9 cellular contexts compared by ENCODE assay signal in the genomic region with DNA sequence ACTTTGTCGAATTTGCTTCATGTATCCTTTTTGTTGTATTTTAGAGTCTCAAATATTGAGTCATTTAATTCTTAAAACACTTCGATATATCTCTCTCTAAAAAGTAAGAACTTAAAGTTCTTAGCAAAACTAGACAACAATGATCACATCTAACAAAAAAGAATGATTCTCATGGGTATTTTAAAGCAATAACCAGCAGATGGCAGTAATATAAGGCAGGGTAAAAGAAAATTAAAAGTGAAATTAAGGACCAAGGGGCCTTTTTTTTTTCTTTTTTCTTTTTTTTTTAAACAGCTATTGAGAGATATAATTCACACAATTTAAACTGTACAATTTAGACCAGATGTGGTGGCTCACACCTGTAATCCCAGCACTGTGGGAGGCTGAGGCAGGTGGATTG. TPM values are rescaled to one million over a fixed set of nuclear protein-coding genes. Genes with fewer than 3 reads are reported as not detected.
A peak's percentile ranks its signal among the peaks of the same experiment; 100 is the strongest.
DNase-seq lines count a peak whose midpoint lies in the region; ATAC-seq, FAIRE-seq and TF ChIP-seq lines count a peak whose summit lies in the region.
"Had no signal": no experiment of that assay in that cellular context is flagged by ENCODE, and none has a peak within 500 bp of the region (broad histone marks: within the 10 kb centered on the region; RNA-seq: fewer than 3 reads in every experiment).

No MANE protein-coding gene starts in this region.

- no peaks in the 10 kb centered on the region for H3K9me3 ChIP-seq in left ventricle myocardium inferior (replicated peaks)
- no peaks in the 10 kb centered on the region for H3K9me3 ChIP-seq in OCI-LY1 (ENCODE audit: low read length)
- H3K9me3 ChIP-seq in endothelial cell of umbilical vein (replicated peaks; ENCODE audit: control insufficient read depth, insufficient read depth, low read length) = no peaks in the 10 kb centered on the region

- no peak overlapping the region for H3K4me2 ChIP-seq in OCI-LY1 (ENCODE audit: low read length)
- no peak overlapping the region for H3K4me2 ChIP-seq in endothelial cell of umbilical vein (ENCODE audit: insufficient read depth, low read length)

- H3K9ac ChIP-seq in OCI-LY1 (ENCODE audit: low read length) (no peak overlapping the region), endothelial cell of umbilical vein (replicated peaks; ENCODE audit: extremely low read depth, insufficient read depth, low read length) (no peak overlapping the region)

- H3K27me3 ChIP-seq in left ventricle myocardium inferior (ENCODE audit: low read depth) (no peaks in the 10 kb centered on the region), OCI-LY1 (ENCODE audit: insufficient read depth, low read length) (no peaks in the 10 kb centered on the region), endothelial cell of umbilical vein (ENCODE audit: control insufficient read depth in 2 of 2, insufficient read depth in 2 of 2, low read length in 2 of 2) (no peaks in the 10 kb centered on the region)

- peak; percentile 40 for TF ChIP-seq CTCF in left ventricle myocardium inferior (IDR thresholded peaks at IDR 0.05; ENCODE audit: borderline replicate concordance)
- peak; percentile 57 for TF ChIP-seq CTCF in OCI-LY1 (IDR thresholded peaks at IDR 0.05; ENCODE audit: low read length)
- peak; percentile 12 to 18 for TF ChIP-seq CTCF in endothelial cell of umbilical vein (IDR thresholded peaks at IDR 0.05; ENCODE audit: extremely low read depth in 1 of 2, insufficient read depth in 1 of 2, low read depth in 1 of 2, low read length in 2 of 2)

- H3K79me2 ChIP-seq in OCI-LY1 (ENCODE audit: insufficient read depth, low read length) (no peaks in the 10 kb centered on the region), endothelial cell of umbilical vein (ENCODE audit: control insufficient read depth, insufficient read depth, low read length) (no peaks in the 10 kb centered on the region)

- dilution Hi-C loops in endothelial cell of umbilical vein (cut with MboI; ENCODE audit: extremely low pct_ligation_motif_present, low sequenced_read_pairs) = no loop called here

- intact Hi-C loops in left ventricle myocardium inferior (cut with micrococcal nuclease) = loop anchor here (5.0 kb wide), 1 partner anchor 126 kb away; no protein-coding TSS in a partner anchor
- intact Hi-C loops in Right ventricle myocardium superior (cut with DNase I) = loop anchor here (5.0 kb wide), 1 partner anchor 126 kb away; no protein-coding TSS in a partner anchor
- intact Hi-C loops in endothelial cell of umbilical vein (cut with micrococcal nuclease) = loop anchor here (1.0 kb wide), 2 partner anchors 159 to 603 kb away; no protein-coding TSS in a partner anchor

- H3K9me1 ChIP-seq in endothelial cell of umbilical vein (replicated peaks; ENCODE audit: control insufficient read depth, extremely low read depth, insufficient read depth, low read length) = no peaks in the 10 kb centered on the region

- H3K27ac ChIP-seq in left ventricle myocardium inferior (replicated peaks) = no peak overlapping the region
- peak overlapping the region; percentile 6 for H3K27ac ChIP-seq in OCI-LY1 (ENCODE audit: low read depth, low read length, poor library complexity, severe bottlenecking)
- no peak overlapping the region for H3K27ac ChIP-seq in endothelial cell of umbilical vein (ENCODE audit: insufficient read depth, low read depth, low read length)

- H3K36me3 ChIP-seq in left ventricle myocardium inferior (no peaks in the 10 kb centered on the region), OCI-LY1 (ENCODE audit: insufficient read depth, low read length) (peaks cover 62% of the 10 kb centered on the region), endothelial cell of umbilical vein (ENCODE audit: control insufficient read depth in 2 of 2, extremely low read depth in 1 of 2, insufficient read depth in 2 of 2, low read length in 2 of 2) (no peaks in the 10 kb centered on the region)

- POLR2A ChIA-PET in endothelial cell of umbilical vein (lab: Charles Lee) = no interaction called here

- no peak for TF ChIP-seq POLR2A in endothelial cell of umbilical vein (IDR thresholded peaks at IDR 0.05; ENCODE audit: low read depth, low read length)

- H4K20me1 ChIP-seq in OCI-LY1 (ENCODE audit: insufficient read depth, low read length) (no peaks in the 10 kb centered on the region), endothelial cell of umbilical vein (replicated peaks; ENCODE audit: control insufficient read depth, extremely low read depth, insufficient read depth, low read length) (no peaks in the 10 kb centered on the region)

- H3K9me2 ChIP-seq in OCI-LY1 (ENCODE audit: low read depth, low read length) = no peaks in the 10 kb centered on the region

- BruUV-seq in endothelial cell of umbilical vein (replicated peaks; lab: Mats Ljungman, UMichigan) = no TSS peak

- DNase-seq in left ventricle myocardium inferior = no peak
- DNase-seq in Right ventricle myocardium superior = no peak
- DNase-seq in endothelial cell of umbilical vein (ENCODE audit: low read depth, low spot score) = peak; percentile 23
- DNase-seq in frontal cortex (ENCODE audit: low spot score in 2 of 2) = no peak
- DNase-seq in NCI-H1048 (lab: John Stamatoyannopoulos, UW) = no peak
- no peak for DNase-seq in NCI-H2081 treated with DMSO at 0.1 percent for 48 hours (lab: John Stamatoyannopoulos, UW)
- DNase-seq: NCI-H524 treated with DMSO at 0.1 percent for 48 hours had no signal

- H2AFZ ChIP-seq in OCI-LY1 (ENCODE audit: low read length) (no peak overlapping the region), endothelial cell of umbilical vein (ENCODE audit: low read depth, low read length) (no peak overlapping the region)

- no peak overlapping the region for H3K4me3 ChIP-seq in left ventricle myocardium inferior
- no peak overlapping the region for H3K4me3 ChIP-seq in OCI-LY1 (ENCODE audit: low read depth, low read length, poor library complexity, severe bottlenecking)
- H3K4me3 ChIP-seq in endothelial cell of umbilical vein (replicated peaks in 1 of 3; ENCODE audit: insufficient read depth in 1 of 3, low read depth in 1 of 3, low read length in 3 of 3) = no peak overlapping the region

- H3K4me1 ChIP-seq in left ventricle myocardium inferior (no peaks in the 10 kb centered on the region), OCI-LY1 (ENCODE audit: insufficient read depth, low read length, severe bottlenecking) (no peaks in the 10 kb centered on the region), endothelial cell of umbilical vein (ENCODE audit: control insufficient read depth, extremely low read depth, insufficient read depth, low read length) (no peaks in the 10 kb centered on the region)

- no peaks in the 10 kb centered on the region for H3F3A ChIP-seq in OCI-LY1 (ENCODE audit: insufficient read depth, low read length)

- no peak for FAIRE-seq in endothelial cell of umbilical vein (lab: Jason Lieb, UNC)
- FAIRE-seq in frontal cortex (lab: Jason Lieb, UNC) = no peak

- no peak for ATAC-seq in Right ventricle myocardium superior (ENCODE audit: poor library complexity)
- no peak for ATAC-seq in GM18861 (IDR thresholded peaks at IDR 0.05; ENCODE audit: unreplicated experiment)

- CTCF ChIA-PET in endothelial cell of umbilical vein (lab: Charles Lee) = interaction anchor here (0.7 to 1.6 kb wide), 12 partner anchors 9 to 488 kb away, joined by 3 to 13 read pairs (median 4); no protein-coding TSS in a partner anchor

TF ChIP-seq in endothelial cell of umbilical vein, 7 proteins besides CTCF, POLR2A, EP300 and RAD21:
- TF ChIP-seq POLR2AphosphoS5 (IDR thresholded peaks at IDR 0.05; ENCODE audit: insufficient read depth, low read depth, low read length) (no peak), JUN (IDR thresholded peaks at IDR 0.05; ENCODE audit: borderline replicate concordance, insufficient read depth, insufficient read length, low read depth) (no peak), FOS (IDR thresholded peaks at IDR 0.05; ENCODE audit: borderline replicate concordance, insufficient read depth, low read length) (no peak), MYC (IDR thresholded peaks at IDR 0.05; ENCODE audit: low read depth, low read length) (no peak), GATA2 (IDR thresholded peaks at IDR 0.05; ENCODE audit: insufficient read depth, insufficient read length, low read depth, low read length) (no peak)
- TF ChIP-seq, protein P1, sequence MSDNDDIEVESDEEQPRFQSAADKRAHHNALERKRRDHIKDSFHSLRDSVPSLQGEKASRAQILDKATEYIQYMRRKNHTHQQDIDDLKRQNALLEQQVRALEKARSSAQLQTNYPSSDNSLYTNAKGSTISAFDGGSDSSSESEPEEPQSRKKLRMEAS (IDR thresholded peaks at IDR 0.05; ENCODE audit: insufficient read depth, insufficient read length) = no peak
TF ChIP-seq in endothelial cell of umbilical vein: peak in this region for 0.

RNA-seq across cellular contexts. Expression of gene AOX1, which starts 9.9 kb away (rescaled TPM):
- total RNA-seq in left ventricle myocardium inferior (3.6 TPM), Right ventricle myocardium superior (4.1 TPM), endothelial cell of umbilical vein (0.23 and 0.46 TPM in 2 replicates), frontal cortex (0.82 TPM)
- polyA plus RNA-seq in endothelial cell of umbilical vein = 0.02 and 0.03 TPM in 2 replicates
- 0.06 and 0.13 TPM in 2 replicates for polyA plus RNA-seq in endothelial cell of umbilical vein (2011; cell fraction: cytosol; rRNA removed)
- 0.11 and 0.83 TPM in 2 replicates for polyA plus RNA-seq in endothelial cell of umbilical vein (2011; cell fraction: nucleus; rRNA removed)
- polyA plus RNA-seq in endothelial cell of umbilical vein (2012) = 0.15 and 0.35 TPM in 2 replicates
- polyA minus RNA-seq in endothelial cell of umbilical vein = not detected in 2 replicates
- 5.7 TPM for polyA minus RNA-seq in endothelial cell of umbilical vein (2011; cell fraction: cytosol; rRNA and poly(A)+ RNA removed)
- polyA minus RNA-seq in endothelial cell of umbilical vein (2011; cell fraction: nucleus; rRNA and poly(A)+ RNA removed) = 0.14 TPM in 1 of 2 replicates, not detected in the other

RNA-seq across cellular contexts. Expression of gene SGO2, which starts 50.0 kb away (rescaled TPM):
- total RNA-seq in left ventricle myocardium inferior = 1.6 TPM
- 1.3 TPM for total RNA-seq in Right ventricle myocardium superior
- 19.7 and 20.5 TPM in 2 replicates for total RNA-seq in endothelial cell of umbilical vein
- polyA plus RNA-seq in endothelial cell of umbilical vein = 1.3 and 1.7 TPM in 2 replicates
- 5.4 and 6.0 TPM in 2 replicates for polyA plus RNA-seq in endothelial cell of umbilical vein (2011; cell fraction: cytosol; rRNA removed)
- 5.3 and 10.2 TPM in 2 replicates for polyA plus RNA-seq in endothelial cell of umbilical vein (2011; cell fraction: nucleus; rRNA removed)
- 6.5 and 15.9 TPM in 2 replicates for polyA plus RNA-seq in endothelial cell of umbilical vein (2012)
- 2.4 and 3.7 TPM in 2 replicates for polyA minus RNA-seq in endothelial cell of umbilical vein
- 4.2 TPM for polyA minus RNA-seq in endothelial cell of umbilical vein (2011; cell fraction: cytosol; rRNA and poly(A)+ RNA removed)
- polyA minus RNA-seq in endothelial cell of umbilical vein (2011; cell fraction: nucleus; rRNA and poly(A)+ RNA removed) = 10.3 and 10.7 TPM in 2 replicates
- total RNA-seq in frontal cortex = 2.9 TPM
